19 cellular contexts compared by ENCODE assay signal in genomic region chr2:23589739-23590138, GRCh38.
DNase-seq lines count a peak whose midpoint lies in the region; ATAC-seq and TF ChIP-seq lines count a peak whose summit lies in the region.
"Had no signal": no experiment of that assay in that cellular context is flagged by ENCODE, and none has a peak within 500 bp of the region (broad histone marks: within the 10 kb centered on the region; RNA-seq: fewer than 3 reads in every experiment).

No MANE protein-coding gene starts in this region.

- no peaks in the 10 kb centered on the region for H3K27me3 ChIP-seq in psoas muscle (ENCODE audit: insufficient read depth in 3 of 3, low read length in 2 of 3)
- H3K27me3 ChIP-seq: Peyer's patch had no signal

- H3K27ac ChIP-seq in psoas muscle (peak overlapping the region; percentile 75), caudate nucleus (ENCODE audit: low read depth, low read length) (no peak overlapping the region)

- no peaks in the 10 kb centered on the region for H3K36me3 ChIP-seq in psoas muscle (ENCODE audit: insufficient read depth in 1 of 2, low read depth in 1 of 2)
- H3K36me3 ChIP-seq: Peyer's patch had no signal

- peak; percentile 48 for DNase-seq in NCI-H2171 treated with DMSO at 0.1 percent for 48 hours (lab: John Stamatoyannopoulos, UW)
- no peak for DNase-seq in NCI-H2171 (lab: John Stamatoyannopoulos, UW)
- peak; percentile 64 for DNase-seq in cardiac septum (ENCODE audit: low spot score)
- peak; percentile 44 to 84 for DNase-seq in psoas muscle
- no peak for DNase-seq in activated T-cell treated with anti-CD3 and anti-CD28 coated beads, Interleukin-2, amount 50 U/mL, for 1 hour
- no peak for DNase-seq in NOMO-1 treated with dmso at 0.1 percent for 144 hours (lab: John Stamatoyannopoulos, UW; ENCODE audit: unreplicated experiment)
- no peak for DNase-seq in caudate nucleus (lab: John Stamatoyannopoulos, UW)
- DNase-seq in NCI-H128 (lab: John Stamatoyannopoulos, UW; ENCODE audit: unreplicated experiment), result no peak
- DNase-seq: activated CD4-positive, alpha-beta T cell treated with anti-CD3 and anti-CD28 coated beads, Interleukin-2, amount 50 U/mL, for 48 hours; activated T-cell treated with anti-CD3 and anti-CD28 coated beads, Interleukin-2, amount 50 U/mL, for 72 hours; CD4-positive, CD25-positive, alpha-beta regulatory T cell; central memory CD4-positive, alpha-beta T cell; effector CD4-positive, alpha-beta T cell; kidney glomerular epithelial cell; NCI-H1105 treated with DMSO at 0.1 percent for 48 hours; nucleus accumbens; small intestine had no signal

- H3K9me3 ChIP-seq in psoas muscle, result no peaks in the 10 kb centered on the region
- H3K9me3 ChIP-seq: Peyer's patch had no signal

- intact Hi-C loops in cardiac septum (cut with DNase I), result no loop called here
- intact Hi-C loops in psoas muscle (cut with DNase I), result loop anchor here in 1 of 2 donors (10.0 kb wide), 1 partner anchor 165 kb away; no protein-coding TSS in a partner anchor

- peaks cover 35% of the 10 kb centered on the region for H3K4me1 ChIP-seq in psoas muscle
- H3K4me1 ChIP-seq: Peyer's patch had no signal

- ATAC-seq in psoas muscle, result peak; percentile 61 to 91 (median 83)
- ATAC-seq: activated T-cell treated with anti-CD3 and anti-CD28 coated beads, Interleukin-2, amount 50 U/mL, for 72 hours; HCT116 had no signal

- H3K4me3 ChIP-seq in psoas muscle, result no peak overlapping the region
- H3K4me3 ChIP-seq: Peyer's patch had no signal

- no peak for TF ChIP-seq CTCF in psoas muscle (IDR thresholded peaks at IDR 0.05)

- WGBS in psoas muscle, 3 donors, result 33 to 48% (median 41%) methylated on average over 2 of the region's 2 CpGs

Comparison
In these comparisons a context has a peak if more than half of its experiments do, and no peak if none do; other contexts are left out.
1. DNase-seq: peak in NCI-H2171 treated with DMSO at 0.1 percent for 48 hours (single experiment), cardiac septum (single experiment) and psoas muscle (2 of 2); none in NCI-H2171 (single experiment), activated T-cell treated with anti-CD3 and anti-CD28 coated beads, Interleukin-2, amount 50 U/mL, for 1 hour (single experiment), NOMO-1 treated with dmso at 0.1 percent for 144 hours (single experiment), caudate nucleus (0 of 61) and NCI-H128 (single experiment).